7 cellular contexts compared by ENCODE assay signal in genomic region chr20:52313335-52313963, GRCh38.
DNase-seq lines count a peak whose midpoint lies in the region; ATAC-seq, FAIRE-seq and TF ChIP-seq lines count a peak whose summit lies in the region.

No MANE protein-coding gene starts in this region.

- TF ChIP-seq CTCF in HEK293 (tag by site-specific recombination; IDR thresholded peaks at IDR 0.05) (peak; percentile 20; the same call in 1 of the 2 replicates), endothelial cell of umbilical vein (IDR thresholded peaks at IDR 0.05; ENCODE audit: extremely low read depth in 1 of 2, insufficient read depth in 1 of 2, low read depth in 1 of 2, low read length in 2 of 2) (peak; percentile 22 to 54), osteoblast (IDR thresholded peaks at IDR 0.05; ENCODE audit: extremely low read depth, low read depth, low read length) (peak; percentile 54), prostate gland (IDR thresholded peaks at IDR 0.05) (peak in 2 of 4 experiments; percentile 28 to 32)

- H3K36me3 ChIP-seq in HEK293 (ENCODE audit: control insufficient read depth in 2 of 2, insufficient read depth in 1 of 2, low read length in 2 of 2) (no peaks in the 10 kb centered on the region), endothelial cell of umbilical vein (ENCODE audit: control insufficient read depth in 2 of 2, extremely low read depth in 1 of 2, insufficient read depth in 2 of 2, low read length in 2 of 2) (no peaks in the 10 kb centered on the region), osteoblast (ENCODE audit: insufficient read depth, low read length) (no peaks in the 10 kb centered on the region), prostate gland (no peaks in the 10 kb centered on the region)

- H3K36me3 Mint-ChIP-seq in T-helper 17 cell (ENCODE audit: low read depth) = peaks cover 6% of the 10 kb centered on the region

- 11% methylated on average over 16 of the region's 16 CpGs for whole genome bisulfite sequencing in prostate gland

- no peak overlapping the region for H3K27ac Mint-ChIP-seq in T-helper 17 cell

- no peak overlapping the region for H3K9ac ChIP-seq in endothelial cell of umbilical vein (replicated peaks; ENCODE audit: extremely low read depth, insufficient read depth, low read length)

- H3K4me3 ChIP-seq in HEK293 (ENCODE audit: low read depth, low read length) (no peak overlapping the region), endothelial cell of umbilical vein (replicated peaks in 1 of 3; ENCODE audit: insufficient read depth in 1 of 3, low read depth in 1 of 3, low read length in 3 of 3) (no peak overlapping the region), osteoblast (ENCODE audit: insufficient read depth, low read length) (peak overlapping the region; percentile 38), prostate gland (no peak overlapping the region)

- H3K27me3 Mint-ChIP-seq in T-helper 17 cell = peaks cover 7% of the 10 kb centered on the region

- H4K20me1 ChIP-seq in endothelial cell of umbilical vein (replicated peaks; ENCODE audit: control insufficient read depth, extremely low read depth, insufficient read depth, low read length) (no peaks in the 10 kb centered on the region), osteoblast (ENCODE audit: insufficient read depth, low read length) (no peaks in the 10 kb centered on the region)

- H3K79me2 ChIP-seq in endothelial cell of umbilical vein (ENCODE audit: control insufficient read depth, insufficient read depth, low read length) (no peaks in the 10 kb centered on the region), osteoblast (ENCODE audit: insufficient read depth, low read length) (no peaks in the 10 kb centered on the region)

- H2AFZ ChIP-seq in endothelial cell of umbilical vein (ENCODE audit: low read depth, low read length) (no peak overlapping the region), osteoblast (ENCODE audit: low read length) (peak overlapping the region; percentile 51)

- BruUV-seq in endothelial cell of umbilical vein (replicated peaks; lab: Mats Ljungman, UMichigan) = no TSS peak

- no peak overlapping the region for H3K27ac ChIP-seq in HEK293 (ENCODE audit: extremely low read depth, low read depth, low read length)
- H3K27ac ChIP-seq in endothelial cell of umbilical vein (ENCODE audit: insufficient read depth, low read depth, low read length) = no peak overlapping the region
- no peak overlapping the region for H3K27ac ChIP-seq in osteoblast (ENCODE audit: low read depth, low read length)
- no peak overlapping the region for H3K27ac ChIP-seq in prostate gland

- ATAC-seq in HG02588 (IDR thresholded peaks at IDR 0.05; ENCODE audit: unreplicated experiment) = no peak
- ATAC-seq in T-helper 17 cell = no peak

- peaks cover 9% of the 10 kb centered on the region for H3K4me1 Mint-ChIP-seq in T-helper 17 cell

- no peak for TF ChIP-seq POLR2A in endothelial cell of umbilical vein (IDR thresholded peaks at IDR 0.05; ENCODE audit: low read depth, low read length)
- no peak for TF ChIP-seq POLR2A in prostate gland (IDR thresholded peaks at IDR 0.05)

- no peaks in the 10 kb centered on the region for H3K4me1 ChIP-seq in HEK293 (ENCODE audit: control insufficient read depth, insufficient read depth, low read length)
- H3K4me1 ChIP-seq in endothelial cell of umbilical vein (ENCODE audit: control insufficient read depth, extremely low read depth, insufficient read depth, low read length) = no peaks in the 10 kb centered on the region
- peaks cover 3% of the 10 kb centered on the region for H3K4me1 ChIP-seq in osteoblast (ENCODE audit: insufficient read depth, low read length)
- no peaks in the 10 kb centered on the region for H3K4me1 ChIP-seq in prostate gland (replicated peaks)

- CTCF ChIA-PET in HEK293 (lab: Yijun Ruan, JAX) (interaction anchor here (0.5 to 3.0 kb wide), 23 partner anchors 8 to 1235 kb away, joined by 3 to 30 read pairs (median 4); no protein-coding TSS in a partner anchor), endothelial cell of umbilical vein (lab: Charles Lee) (interaction anchor here (0.6 to 5.7 kb wide), 39 partner anchors 9 to 1886 kb away, joined by 3 to 173 read pairs (median 5); partner anchors contain the start of gene ZFP64)

- H3K27me3 ChIP-seq in endothelial cell of umbilical vein (ENCODE audit: control insufficient read depth in 2 of 2, insufficient read depth in 2 of 2, low read length in 2 of 2) (no peaks in the 10 kb centered on the region), osteoblast (ENCODE audit: insufficient read depth, low read length) (no peaks in the 10 kb centered on the region), prostate gland (replicated peaks; ENCODE audit: insufficient read depth) (no peaks in the 10 kb centered on the region)

- H3K4me3 Mint-ChIP-seq in T-helper 17 cell = no peak overlapping the region

- H3K9me3 ChIP-seq in HEK293 (ENCODE audit: control insufficient read depth, insufficient read depth, low read depth, low read length) (no peaks in the 10 kb centered on the region), endothelial cell of umbilical vein (replicated peaks; ENCODE audit: control insufficient read depth, insufficient read depth, low read length) (no peaks in the 10 kb centered on the region), osteoblast (ENCODE audit: low read depth, low read length) (no peaks in the 10 kb centered on the region), T-helper 17 cell (ENCODE audit: control insufficient read depth, low read length, poor library complexity, severe bottlenecking) (no peaks in the 10 kb centered on the region), prostate gland (no peaks in the 10 kb centered on the region)

- peak; percentile 78 for FAIRE-seq in endothelial cell of umbilical vein (lab: Jason Lieb, UNC)

- POLR2A ChIA-PET in HEK293 (lab: Yijun Ruan, JAX) = no interaction called here
- POLR2A ChIA-PET in endothelial cell of umbilical vein (lab: Charles Lee) = interaction anchor here (1.0 kb wide), 1 partner anchor 177 kb away, joined by 3 read pairs; no protein-coding TSS in a partner anchor

- DNase-seq in NCI-H526 treated with DMSO at 0.1 percent for 48 hours (lab: John Stamatoyannopoulos, UW) (peak; percentile 48), endothelial cell of umbilical vein (ENCODE audit: low read depth, low spot score) (peak; percentile 54), osteoblast (ENCODE audit: insufficient read length, low spot score, missing footprints) (no peak), T-helper 17 cell (no peak), prostate gland (ENCODE audit: low spot score) (no peak)

- intact Hi-C loops in endothelial cell of umbilical vein (cut with micrococcal nuclease) (loop anchor here (2.0 kb wide), 3 partner anchors 71 to 1629 kb away; no protein-coding TSS in a partner anchor), prostate gland (cut with DNase I) (loop anchor here (5.0 kb wide), 1 partner anchor 1234 kb away; no protein-coding TSS in a partner anchor)

- H3K4me2 ChIP-seq in endothelial cell of umbilical vein (ENCODE audit: insufficient read depth, low read length) (no peak overlapping the region), osteoblast (ENCODE audit: insufficient read depth, low read length) (peak overlapping the region; percentile 69)

- dilution Hi-C loops in endothelial cell of umbilical vein (cut with MboI; ENCODE audit: extremely low pct_ligation_motif_present, low sequenced_read_pairs) = no loop called here

- H3K9me1 ChIP-seq in endothelial cell of umbilical vein (replicated peaks; ENCODE audit: control insufficient read depth, extremely low read depth, insufficient read depth, low read length) = no peaks in the 10 kb centered on the region

TF ChIP-seq in HEK293, 187 proteins besides CTCF, POLR2A, EP300 and RAD21 (continues in another document):
- no peak for TF ChIP-seq ZNF423 (tag by site-specific recombination; IDR thresholded peaks at IDR 0.05)
- TF ChIP-seq ZBTB17 (tag by site-specific recombination; IDR thresholded peaks at IDR 0.05) = 0 out of 2 replicates have a peak, but pooled peaks have one; percentile 18
- TF ChIP-seq ZNF362 (tag by site-specific recombination; IDR thresholded peaks at IDR 0.05) = no peak

TF ChIP-seq in endothelial cell of umbilical vein, 7 proteins besides CTCF, POLR2A, EP300 and RAD21:
- TF ChIP-seq EZH2 (IDR thresholded peaks at IDR 0.05; ENCODE audit: borderline replicate concordance, low read depth, low read length, severe bottlenecking) = no peak
- no peak for TF ChIP-seq MYC (IDR thresholded peaks at IDR 0.05; ENCODE audit: low read depth, low read length)
- no peak for TF ChIP-seq GATA2 (IDR thresholded peaks at IDR 0.05; ENCODE audit: insufficient read depth, insufficient read length, low read depth, low read length)
- TF ChIP-seq JUN (IDR thresholded peaks at IDR 0.05; ENCODE audit: borderline replicate concordance, insufficient read depth, insufficient read length, low read depth) = no peak
- TF ChIP-seq POLR2AphosphoS5 (IDR thresholded peaks at IDR 0.05; ENCODE audit: insufficient read depth, low read depth, low read length) = no peak
- TF ChIP-seq MAX (IDR thresholded peaks at IDR 0.05; ENCODE audit: insufficient read depth, insufficient read length) = no peak
- no peak for TF ChIP-seq FOS (IDR thresholded peaks at IDR 0.05; ENCODE audit: borderline replicate concordance, insufficient read depth, low read length)

Comparison
In these comparisons a context has a peak if more than half of its experiments do, and no peak if none do; other contexts are left out.
1. DNase-seq: peak in NCI-H526 treated with DMSO at 0.1 percent for 48 hours (single experiment) and endothelial cell of umbilical vein (single experiment); none in osteoblast (single experiment), T-helper 17 cell (0 of 3) and prostate gland (single experiment).